Comparison of ENCODE assay signal across 8 cellular contexts in the genomic region with DNA sequence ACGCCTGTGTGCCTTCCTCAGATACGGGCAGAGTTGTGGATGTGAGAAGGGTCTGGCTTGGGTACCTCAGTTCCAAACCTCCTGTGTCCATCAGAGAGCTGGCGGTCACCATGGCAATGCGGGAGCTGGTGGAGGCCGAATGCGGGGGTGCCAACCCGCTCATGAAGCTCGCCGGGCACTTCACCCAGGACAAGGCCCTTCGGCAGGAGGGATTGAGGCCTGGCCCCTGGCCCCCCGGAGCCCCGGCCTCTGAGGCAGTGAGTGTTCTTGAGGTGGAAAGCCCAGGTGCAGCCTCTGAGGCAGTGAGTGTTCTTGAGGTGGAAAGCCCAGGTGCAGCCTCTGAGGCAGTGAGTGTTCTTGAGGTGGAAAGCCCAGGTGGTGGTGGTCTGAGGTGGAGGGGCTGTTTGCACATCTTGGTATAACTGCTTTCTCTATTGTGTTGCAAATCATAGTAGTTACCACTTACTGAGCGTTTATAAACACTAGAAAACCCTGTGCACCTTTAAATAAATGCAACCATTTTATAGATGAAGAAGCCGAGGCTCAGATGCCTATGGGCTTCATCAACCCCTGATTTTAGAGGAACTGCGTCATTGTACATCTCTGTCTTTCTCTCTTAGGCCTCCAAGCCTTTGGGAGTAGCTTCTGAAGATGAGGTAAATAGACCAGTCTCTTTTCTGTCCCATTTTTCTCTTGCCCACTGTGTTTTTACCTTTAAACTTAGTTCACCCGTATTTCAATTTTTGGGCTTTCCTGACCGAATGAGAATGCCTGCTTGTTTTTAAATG. TPM values are rescaled to one million over a fixed set of nuclear protein-coding genes. Genes with fewer than 3 reads are reported as not detected.
DNase-seq lines count a peak whose midpoint lies in the region; ATAC-seq and TF ChIP-seq lines count a peak whose summit lies in the region.

No MANE protein-coding gene starts in this region.

- TF ChIP-seq CTCF in Peyer's patch (IDR thresholded peaks at IDR 0.05): no peak

- peaks cover 0 to 12% (median 0%) of the 10 kb centered on the region in 3 donors for H3K36me3 ChIP-seq in Peyer's patch

- H3K27me3 ChIP-seq in Peyer's patch: no peaks in the 10 kb centered on the region

- H3K9me3 Mint-ChIP-seq in stimulated activated naive B cell treated with anti-CD40 and anti-IgM and Interleukin-4, amounts not matched to agents 10 μg/mL and 1 μg/mL and 100 μg/mL, for 72 hours: no peaks in the 10 kb centered on the region

- intact Hi-C loops in left colon (cut with DNase I, micrococcal nuclease): no loop called here

- H3K36me3 Mint-ChIP-seq in stimulated activated naive B cell treated with anti-CD40 and anti-IgM and Interleukin-4, amounts not matched to agents 10 μg/mL and 1 μg/mL and 100 μg/mL, for 72 hours: peaks cover 14 to 32% of the 10 kb centered on the region in 2 donors

- peaks cover 0 to 20% (median 6%) of the 10 kb centered on the region in 4 donors for H3K4me1 ChIP-seq in Peyer's patch

- peak overlapping the region; percentile 97 to 98 for H3K4me3 Mint-ChIP-seq in stimulated activated naive B cell treated with anti-CD40 and anti-IgM and Interleukin-4, amounts not matched to agents 10 μg/mL and 1 μg/mL and 100 μg/mL, for 72 hours

- no peaks in the 10 kb centered on the region for H3K27me3 Mint-ChIP-seq in stimulated activated naive B cell treated with anti-CD40 and anti-IgM and Interleukin-4, amounts not matched to agents 10 μg/mL and 1 μg/mL and 100 μg/mL, for 72 hours

- H3K4me3 ChIP-seq in Peyer's patch: peak overlapping the region; percentile 85 to 93 (median 88)

- peaks cover 26 to 57% of the 10 kb centered on the region in 2 donors for H3K4me1 Mint-ChIP-seq in stimulated activated naive B cell treated with anti-CD40 and anti-IgM and Interleukin-4, amounts not matched to agents 10 μg/mL and 1 μg/mL and 100 μg/mL, for 72 hours

- H3K27ac ChIP-seq in Peyer's patch: peak overlapping the region; percentile 77 to 90 (median 84)
- H3K27ac ChIP-seq in caudate nucleus (ENCODE audit: low read depth, low read length): peak overlapping the region; percentile 87

- TF ChIP-seq POLR2A in Peyer's patch (IDR thresholded peaks at IDR 0.05): no peak

- peak overlapping the region; percentile 49 for H3K27ac Mint-ChIP-seq in stimulated activated naive B cell treated with anti-CD40 and anti-IgM and Interleukin-4, amounts not matched to agents 10 μg/mL and 1 μg/mL and 100 μg/mL, for 72 hours

- DNase-seq in AG08396 (ENCODE audit: low spot score): peak; percentile 56
- DNase-seq in Peyer's patch: peak in 2 of 3 donors; percentile 55 to 60
- peak in 21 of 61 donors; percentile 6 to 57 (median 40) for DNase-seq in caudate nucleus (lab: John Stamatoyannopoulos, UW)
- peak in 1 of 2 donors; percentile 45 for DNase-seq in left colon
- DNase-seq in stimulated activated naive B cell treated with anti-CD40 and anti-IgM and Interleukin-4, amounts not matched to agents 10 μg/mL and 1 μg/mL and 100 μg/mL, for 72 hours: no peak

- ATAC-seq in GM21717 (IDR thresholded peaks at IDR 0.05; ENCODE audit: unreplicated experiment): peak; percentile 2
- ATAC-seq in left colon: peak; percentile 1
- ATAC-seq in stimulated activated naive B cell treated with anti-CD40 and anti-IgM and Interleukin-4, amounts not matched to agents 10 μg/mL and 1 μg/mL and 100 μg/mL, for 72 hours (replicated peaks): no peak
- ATAC-seq in GM18517 (IDR thresholded peaks at IDR 0.05; ENCODE audit: unreplicated experiment): no peak
- ATAC-seq in GM21619 (IDR thresholded peaks at IDR 0.05; ENCODE audit: unreplicated experiment): no peak

- no peaks in the 10 kb centered on the region for H3K9me3 ChIP-seq in Peyer's patch

RNA-seq across cellular contexts. Expression of gene PEX5, which starts 1.0 kb away (rescaled TPM):
- total RNA-seq in Peyer's patch: 10 to 100 TPM; 26.1 to 47.0 (median 37.7) TPM
- total RNA-seq in left colon: 10 to 100 TPM; 36.9 to 39.2 TPM

Comparison
In these comparisons a context has a peak if more than half of its experiments do, and no peak if none do; other contexts are left out.
1. ATAC-seq: peak in GM21717 (single experiment) and left colon (single experiment); none in stimulated activated naive B cell treated with anti-CD40 and anti-IgM and Interleukin-4, amounts not matched to agents 10 μg/mL and 1 μg/mL and 100 μg/mL, for 72 hours (0 of 2), GM18517 (single experiment) and GM21619 (single experiment).